21 cellular contexts compared by ENCODE assay signal in the genomic region with DNA sequence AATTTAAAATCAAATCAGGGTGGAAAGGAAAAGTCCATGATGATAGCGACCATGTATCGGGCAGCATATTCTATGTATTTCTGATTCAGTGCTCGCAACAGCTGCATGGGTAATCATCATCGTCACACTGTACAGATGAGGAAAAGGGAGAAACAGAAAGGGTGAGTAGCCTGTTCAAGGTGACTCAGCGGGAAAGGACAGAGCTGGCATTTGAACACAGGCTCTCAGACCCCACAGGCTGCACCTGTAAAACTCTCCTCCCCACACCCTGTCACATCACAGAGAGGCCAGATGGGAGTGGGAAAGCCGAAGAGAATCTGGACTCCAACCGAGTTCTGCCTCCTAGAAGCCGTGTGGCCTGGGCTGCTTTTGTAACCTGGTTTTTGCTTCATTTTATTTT. TPM values are rescaled to one million over a fixed set of nuclear protein-coding genes. Genes with fewer than 3 reads are reported as not detected.
A peak's percentile ranks its signal among the peaks of the same experiment; 100 is the strongest.
DNase-seq lines count a peak whose midpoint lies in the region; ATAC-seq, FAIRE-seq and TF ChIP-seq lines count a peak whose summit lies in the region.
"Had no signal": no experiment of that assay in that cellular context is flagged by ENCODE, and none has a peak within 500 bp of the region (broad histone marks: within the 10 kb centered on the region; RNA-seq: fewer than 3 reads in every experiment).

No MANE protein-coding gene starts in this region.

- H3K27me3 Mint-ChIP-seq in activated T-cell treated with anti-CD3 and anti-CD28 coated beads, Interleukin-2, amount 50 U/mL, for 24 hours = no peaks in the 10 kb centered on the region

- no peak for TF ChIP-seq CTCF in DND-41 (IDR thresholded peaks at IDR 0.05; ENCODE audit: borderline replicate concordance, extremely low read depth, low read length, poor library complexity, severe bottlenecking)
- TF ChIP-seq CTCF in K562 (IDR thresholded peaks at IDR 0.05 in 2 of 3, conservative IDR thresholded peaks at IDR 0.05 in 1 of 3; ENCODE audit: insufficient read depth in 2 of 3, low read depth in 1 of 3, low read length in 3 of 3) = no peak
- TF ChIP-seq CTCF in tibial nerve (IDR thresholded peaks at IDR 0.05) = no peak

- peak overlapping the region; percentile 45 for H3K27ac ChIP-seq in DND-41 (ENCODE audit: low read length)
- H3K27ac ChIP-seq in K562 (ENCODE audit: extremely low read depth, low read depth, low read length) = no peak overlapping the region
- H3K27ac ChIP-seq in tibial nerve = no peak overlapping the region
- H3K27ac ChIP-seq: C4-2B, cardiac muscle cell, vagina had no signal

- H3K79me2 ChIP-seq in DND-41 (ENCODE audit: insufficient read depth, low read length) = peaks cover 100% of the 10 kb centered on the region
- H3K79me2 ChIP-seq in K562 (ENCODE audit: control insufficient read depth, insufficient read depth, low read length) = no peaks in the 10 kb centered on the region

- intact Hi-C loops in K562 (cut with micrococcal nuclease) = no loop called here

- no peak for DNase-seq in activated T-cell treated with anti-CD3 and anti-CD28 coated beads, Interleukin-2, amount 50 U/mL, for 24 hours
- DNase-seq in activated T-cell treated with anti-CD3 and anti-CD28 coated beads, Interleukin-2, amount 50 U/mL, for 1 hour = no peak
- DNase-seq in DND-41 = no peak
- DNase-seq in K562 (ENCODE audit: extremely low read depth in 1 of 4, low spot score in 3 of 4) = no peak
- peak; percentile 22 for DNase-seq in stimulated activated CD8-positive, alpha-beta memory T cell treated with anti-CD3 and anti-CD28 coated beads, Interleukin-4, amount 100 ng/mL, for 48 hours
- DNase-seq in tibial nerve (ENCODE audit: low spot score in 2 of 2) = no peak
- no peak for DNase-seq in H7
- DNase-seq: ACHN, HFFc6, mucosa of descending colon, NCI-H1105, NCI-H510A treated with DMSO at 0.1 percent for 48 hours, RPMI8226, spleen had no signal

- H3K27ac Mint-ChIP-seq in activated T-cell treated with anti-CD3 and anti-CD28 coated beads, Interleukin-2, amount 50 U/mL, for 24 hours = peak overlapping the region; percentile 91
- H3K27ac Mint-ChIP-seq: HFFc6 had no signal

- ATAC-seq in DND-41 (ENCODE audit: insufficient read depth, low read depth) = no peak
- no peak; the same call in 2 of the 3 replicates for ATAC-seq in K562
- no peak for ATAC-seq in HG03378 (IDR thresholded peaks at IDR 0.05; ENCODE audit: unreplicated experiment)
- ATAC-seq: GM12878, mucosa of descending colon, SK-N-SH treated with all-trans-retinoic acid at 6 μM for 48 hours had no signal

- no peaks in the 10 kb centered on the region for H3K27me3 ChIP-seq in DND-41 (ENCODE audit: insufficient read depth, low read length, poor library complexity)
- H3K27me3 ChIP-seq in K562 (ENCODE audit: control insufficient read depth in 2 of 2, insufficient read depth in 2 of 2, low read length in 2 of 2) = no peaks in the 10 kb centered on the region
- H3K27me3 ChIP-seq in tibial nerve = no peaks in the 10 kb centered on the region
- no peaks in the 10 kb centered on the region for H3K27me3 ChIP-seq in H7 (ENCODE audit: control insufficient read depth, insufficient read depth, low read length)
- H3K27me3 ChIP-seq: spleen, vagina had no signal

- TF ChIP-seq POLR2A in K562 (conservative IDR thresholded peaks at IDR 0.05) (no peak), tibial nerve (IDR thresholded peaks at IDR 0.05) (no peak)

- in situ Hi-C loops in K562 (cut with MboI) = no loop called here

- peaks cover 94% of the 10 kb centered on the region for H3K4me1 ChIP-seq in DND-41 (ENCODE audit: insufficient read depth, low read length)
- peaks cover 4 to 13% of the 10 kb centered on the region in 2 experiments; a peak in 3 of 5 replicates for H3K4me1 ChIP-seq in K562 (replicated peaks in 1 of 2; ENCODE audit: control insufficient read depth in 2 of 2, insufficient read depth in 2 of 2, low read length in 2 of 2)
- peaks cover 0 to 3% (median 0%) of the 10 kb centered on the region in 4 donors for H3K4me1 ChIP-seq in tibial nerve
- H3K4me1 ChIP-seq: vagina had no signal

- POLR2A ChIA-PET in K562 (lab: Yijun Ruan, JAX) = no interaction called here

- peaks cover 62% of the 10 kb centered on the region for H4K20me1 ChIP-seq in DND-41 (ENCODE audit: insufficient read depth, low read length)
- no peaks in the 10 kb centered on the region for H4K20me1 ChIP-seq in K562 (replicated peaks; ENCODE audit: control insufficient read depth, insufficient read depth, low read length)

- TF ChIP-seq RAD21 in K562 (CRISPR knock-in tag; conservative IDR thresholded peaks at IDR 0.05 in 1 of 2, IDR thresholded peaks at IDR 0.05 in 1 of 2) = no peak

- H2AFZ ChIP-seq in DND-41 (ENCODE audit: low read depth, low read length) = no peak overlapping the region
- H2AFZ ChIP-seq in K562 (ENCODE audit: low read depth, low read length) = no peak overlapping the region; the same call in 1 of the 2 replicates

- no peaks in the 10 kb centered on the region for H3K9me1 ChIP-seq in K562 (ENCODE audit: control insufficient read depth, insufficient read depth, low read length)

- H3K4me2 ChIP-seq in DND-41 (ENCODE audit: insufficient read depth, low read length) (no peak overlapping the region), K562 (ENCODE audit: insufficient read depth, low read length) (no peak overlapping the region)

- WGBS in K562 (ENCODE audit: insufficient coverage, low coverage, missing lambda C conversion rate) = 80% methylated on average over 8 of the region's 8 CpGs
- WGBS in tibial nerve, 2 donors = 87 to 89% methylated on average over 8 of the region's 8 CpGs

- CTCF ChIA-PET in K562 (lab: Yijun Ruan, JAX; ENCODE audit: low intra/inter-chr PET ratio) = no interaction called here

- peaks cover 55% of the 10 kb centered on the region for H3K36me3 Mint-ChIP-seq in activated T-cell treated with anti-CD3 and anti-CD28 coated beads, Interleukin-2, amount 50 U/mL, for 24 hours (ENCODE audit: low read depth)

- H3K4me3 Mint-ChIP-seq in activated T-cell treated with anti-CD3 and anti-CD28 coated beads, Interleukin-2, amount 50 U/mL, for 24 hours = peak overlapping the region; percentile 26
- H3K4me3 Mint-ChIP-seq: HFFc6 had no signal

- no peak for FAIRE-seq in K562 (lab: Jason Lieb, UNC)
- FAIRE-seq: GM12878, GM19239 had no signal

- H3K9me3 ChIP-seq in DND-41 (ENCODE audit: insufficient read depth, low read length, severe bottlenecking) (no peaks in the 10 kb centered on the region), K562 (replicated peaks; ENCODE audit: control insufficient read depth, insufficient read depth, low read depth, low read length) (no peaks in the 10 kb centered on the region), tibial nerve (no peaks in the 10 kb centered on the region)
- H3K9me3 ChIP-seq: mucosa of descending colon, spleen, vagina had no signal

- H3K4me1 Mint-ChIP-seq in activated T-cell treated with anti-CD3 and anti-CD28 coated beads, Interleukin-2, amount 50 U/mL, for 24 hours (ENCODE audit: low read depth) = peaks cover 96% of the 10 kb centered on the region

- peaks cover 3% of the 10 kb centered on the region for H3K9me3 Mint-ChIP-seq in activated T-cell treated with anti-CD3 and anti-CD28 coated beads, Interleukin-2, amount 50 U/mL, for 24 hours
- H3K9me3 Mint-ChIP-seq: HFFc6 had no signal

- no peak overlapping the region for H3K4me3 ChIP-seq in DND-41 (ENCODE audit: low read depth in 1 of 2, low read length in 2 of 2)
- no peak overlapping the region for H3K4me3 ChIP-seq in K562
- H3K4me3 ChIP-seq in tibial nerve = no peak overlapping the region
- no peak overlapping the region for H3K4me3 ChIP-seq in H7 (ENCODE audit: insufficient read depth, low read depth, low read length)
- H3K4me3 ChIP-seq: cardiac muscle cell, GM12878, mucosa of descending colon, spleen, vagina had no signal

- no TSS peak for BruUV-seq in K562 (replicated peaks; lab: Mats Ljungman, UMichigan)

- H3K9ac ChIP-seq in DND-41 (ENCODE audit: low read depth, low read length) (no peak overlapping the region), K562 (ENCODE audit: insufficient read depth in 1 of 2, low read depth in 2 of 2, low read length in 2 of 2) (no peak overlapping the region)

- TF ChIP-seq EP300 in K562 (IDR thresholded peaks at IDR 0.05; ENCODE audit: low read length) (no peak), tibial nerve (IDR thresholded peaks at IDR 0.05) (no peak)

- H3K36me3 ChIP-seq in DND-41 (ENCODE audit: insufficient read depth, low read length) (peaks cover 86% of the 10 kb centered on the region), K562 (ENCODE audit: control insufficient read depth, insufficient read depth, low read length) (no peaks in the 10 kb centered on the region), tibial nerve (no peaks in the 10 kb centered on the region), H7 (replicated peaks; ENCODE audit: control insufficient read depth, insufficient read depth, low read length) (no peaks in the 10 kb centered on the region)
- H3K36me3 ChIP-seq: cardiac muscle cell, vagina had no signal

TF ChIP-seq in K562, 482 proteins besides CTCF, POLR2A, EP300 and RAD21 (continues in another document):
- TF ChIP-seq ZNF75A (CRISPR knock-in tag; IDR thresholded peaks at IDR 0.05) (no peak), ZNF316 (IDR thresholded peaks at IDR 0.05) (0 out of 2 replicates have a peak, but pooled peaks have one; percentile 28), BCOR (IDR thresholded peaks at IDR 0.05) (peak; percentile 56; the same call in 1 of the 2 replicates), C11orf30 (IDR thresholded peaks at IDR 0.05; ENCODE audit: low read depth) (0 out of 2 replicates have a peak, but pooled peaks have one; percentile 29), NFE2 (IDR thresholded peaks at IDR 0.05; ENCODE audit: low read depth) (peak; percentile 42; the same call in 1 of the 2 replicates)

RNA-seq across cellular contexts. Expression of a gene that starts 14.0 kb away (rescaled TPM):
- 167 and 196 TPM in 2 replicates for total RNA-seq in K562 (2011; cell fraction: chromatin; rRNA removed; ENCODE audit: low replicate concordance)
- 104 and 114 TPM in 2 replicates for total RNA-seq in K562 (2011; cell fraction: nucleolus; rRNA removed)
- total RNA-seq in K562 (2011; cell fraction: nucleoplasm; rRNA removed) = 135 and 188 TPM in 2 replicates
- total RNA-seq in K562 (2014; rRNA removed) (20.8 and 27.3 TPM in 2 replicates), K562 (2014; rRNA removed; fragmentation: Illumina TruSeq; extraction: Trizol) (13.8 TPM in 2 replicates), K562 (2015; rRNA removed; fragmentation: Illumina TruSeq; extraction: Trizol) (8.8 and 9.8 TPM in 2 replicates), K562 (2021) (62.2 and 68.6 TPM in 2 replicates), tibial nerve (10 to 100 TPM; 23.6 to 36.9 (median 26.3) TPM)
- polyA plus RNA-seq in K562 (2011; rRNA removed) (15.9 and 17.8 TPM in 2 replicates), K562 (2014; fragmentation: Illumina TruSeq; extraction: Trizol) (22.7 and 26.7 TPM in 2 replicates), K562 (2014; fragmentation: Nextera tagmentation; extraction: Ambion mirVana) (1 to 10 TPM; 2.2 to 4.5 TPM), K562 (2014; rRNA removed) (20.1 and 30.6 TPM in 2 replicates)
- 7.6 and 12.6 TPM in 2 replicates for polyA plus RNA-seq in K562 (2011; cell fraction: cytosol; rRNA removed)
- 50.6 and 80.8 TPM in 2 replicates for polyA plus RNA-seq in K562 (2011; cell fraction: nucleus; rRNA removed)
- polyA plus RNA-seq in K562 (2012) = 19.4 and 60.9 TPM in 2 replicates
- 29.0 and 39.2 TPM in 2 replicates for polyA minus RNA-seq in K562 (2011; rRNA and poly(A)+ RNA removed)
- polyA minus RNA-seq in K562 (2011; cell fraction: cytosol; rRNA and poly(A)+ RNA removed) = 10.4 and 28.6 TPM in 2 replicates
- 119 and 149 TPM in 2 replicates for polyA minus RNA-seq in K562 (2011; cell fraction: nucleus; rRNA and poly(A)+ RNA removed)
- total RNA-seq in H7 (2014; rRNA removed; shearing (Covaris generic)) = 0.48 and 0.55 TPM in 2 replicates
- polyA plus RNA-seq: cardiac muscle cell had no signal
